ENCODE assay signal across 10 cellular contexts in the genomic region with DNA sequence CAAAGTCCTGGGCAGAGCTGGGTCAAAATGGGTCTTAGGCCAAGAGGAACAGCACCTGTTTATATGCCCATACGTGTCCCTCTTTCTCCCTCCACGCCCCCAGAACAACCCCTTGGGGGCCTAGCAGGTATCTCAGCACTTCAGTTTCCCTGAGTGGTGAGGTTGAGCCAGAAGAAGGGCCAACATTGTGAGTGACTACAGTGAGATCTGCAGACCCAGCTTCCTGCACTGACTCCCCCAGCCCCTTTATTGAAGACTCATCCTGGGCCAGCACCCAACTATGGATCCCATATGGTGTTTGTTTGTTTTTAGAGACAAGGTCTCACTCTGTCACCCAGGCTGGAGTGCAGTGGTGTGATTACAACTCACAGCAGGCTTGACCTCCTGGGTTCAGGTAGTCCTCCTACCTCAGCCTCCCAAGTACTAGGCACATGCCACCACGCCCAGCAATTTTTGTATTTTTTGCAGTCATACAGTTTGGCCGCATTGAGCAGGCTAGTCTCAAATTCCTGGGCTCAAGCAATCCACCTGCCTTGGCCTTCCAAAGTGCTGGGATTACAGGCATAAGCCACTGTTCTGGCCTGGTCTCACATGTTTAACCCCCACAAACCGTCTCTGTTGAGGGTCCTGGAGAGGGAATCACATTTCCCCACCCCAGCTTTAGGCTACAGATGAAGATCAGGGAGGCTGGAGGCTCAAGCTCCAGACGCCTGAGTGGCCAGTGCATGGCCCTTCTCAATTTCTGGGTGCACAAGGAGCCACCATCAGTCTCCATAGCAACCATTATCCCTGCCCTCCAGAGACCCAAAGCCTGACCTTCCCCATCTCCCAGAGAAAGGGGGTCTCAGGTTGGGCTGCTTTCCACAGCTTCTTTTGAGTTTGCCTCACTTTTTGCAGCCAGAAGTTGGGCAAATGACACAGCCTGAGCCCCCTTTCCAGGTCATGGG. TPM values are rescaled to one million over a fixed set of nuclear protein-coding genes. Genes with fewer than 3 reads are reported as not detected.
DNase-seq lines count a peak whose midpoint lies in the region; TF ChIP-seq lines count a peak whose summit lies in the region.
"Had no signal": no experiment of that assay in that cellular context is flagged by ENCODE, and none has a peak within 500 bp of the region (broad histone marks: within the 10 kb centered on the region; RNA-seq: fewer than 3 reads in every experiment).

No MANE protein-coding gene starts in this region.

- H3K4me3 ChIP-seq in iPS-20b (ENCODE audit: low read length) (peak overlapping the region; percentile 87), sigmoid colon (no peak overlapping the region)

- DNase-seq in T-helper 2 cell treated with Interferon-gamma antibody and Interleukin-4, amounts not matched to agents 5 μg/mL and 100 μg/mL, for 36 hours (ENCODE audit: low spot score), result no peak
- DNase-seq in T-helper 2 cell (no peak), RWPE1 (ENCODE audit: low spot score) (no peak), sigmoid colon (peak; percentile 42), GM19240 (ENCODE audit: insufficient read length, low spot score) (no peak), NCI-H1436 (lab: John Stamatoyannopoulos, UW) (no peak), amniotic stem cell (lab: John Stamatoyannopoulos, UW) (no peak)
- DNase-seq: effector memory CD4-positive, alpha-beta T cell; NCI-H1417 treated with DMSO at 0.1 percent for 48 hours had no signal

- H3K4me1 ChIP-seq in iPS-20b (ENCODE audit: insufficient read depth, low read length) (peaks cover 20% of the 10 kb centered on the region; the same call in 1 of the 2 replicates), sigmoid colon (peaks cover 0 to 38% (median 32%) of the 10 kb centered on the region in 4 donors)

- peaks cover 24% of the 10 kb centered on the region for H3K27me3 ChIP-seq in iPS-20b (ENCODE audit: insufficient read depth, low read length)
- peaks cover 15 to 34% (median 20%) of the 10 kb centered on the region in 3 donors for H3K27me3 ChIP-seq in sigmoid colon

- H3K9me3 ChIP-seq in iPS-20b (ENCODE audit: insufficient read depth, low read depth, low read length) (no peaks in the 10 kb centered on the region), sigmoid colon (no peaks in the 10 kb centered on the region)

- H3K27me3 Mint-ChIP-seq in T-helper 2 cell treated with Interferon-gamma antibody and Interleukin-4, amounts not matched to agents 5 μg/mL and 100 μg/mL, for 36 hours (ENCODE audit: low read depth), result peaks cover 27% of the 10 kb centered on the region

- peaks cover 6% of the 10 kb centered on the region for H3K36me3 Mint-ChIP-seq in T-helper 2 cell treated with Interferon-gamma antibody and Interleukin-4, amounts not matched to agents 5 μg/mL and 100 μg/mL, for 36 hours (ENCODE audit: low read depth)

- WGBS in sigmoid colon, 2 donors, result 84 to 91% methylated on average over 6 of the region's 6 CpGs

- H3K36me3 ChIP-seq in iPS-20b (ENCODE audit: insufficient read depth, low read depth, low read length), result peaks cover 21% of the 10 kb centered on the region
- H3K36me3 ChIP-seq in sigmoid colon, result peaks cover 0 to 2% (median 0%) of the 10 kb centered on the region in 4 donors

- peaks cover 26% of the 10 kb centered on the region for H3K4me1 Mint-ChIP-seq in T-helper 2 cell treated with Interferon-gamma antibody and Interleukin-4, amounts not matched to agents 5 μg/mL and 100 μg/mL, for 36 hours (ENCODE audit: low read depth)

- TF ChIP-seq EP300 in sigmoid colon (IDR thresholded peaks at IDR 0.05), result no peak

- no peak for TF ChIP-seq CTCF in RWPE1 (conservative IDR thresholded peaks at IDR 0.05; ENCODE audit: low read depth)
- no peak for TF ChIP-seq CTCF in sigmoid colon (IDR thresholded peaks at IDR 0.05)

- POLR2A ChIA-PET in RWPE1 (lab: Yijun Ruan, JAX; ENCODE audit: low non-redundant PET), result interaction anchor here (0.8 kb wide), 1 partner anchor 74 kb away, joined by 3 read pairs; no protein-coding TSS in a partner anchor

- H3K9me3 Mint-ChIP-seq in T-helper 2 cell treated with Interferon-gamma antibody and Interleukin-4, amounts not matched to agents 5 μg/mL and 100 μg/mL, for 36 hours, result no peaks in the 10 kb centered on the region

- H3K4me3 Mint-ChIP-seq in T-helper 2 cell treated with Interferon-gamma antibody and Interleukin-4, amounts not matched to agents 5 μg/mL and 100 μg/mL, for 36 hours, result peak overlapping the region; percentile 66

- CTCF ChIA-PET in RWPE1 (lab: Yijun Ruan, JAX), result no interaction called here

- H3K27ac Mint-ChIP-seq in T-helper 2 cell treated with Interferon-gamma antibody and Interleukin-4, amounts not matched to agents 5 μg/mL and 100 μg/mL, for 36 hours, result no peak overlapping the region

- intact Hi-C loops in sigmoid colon (cut with DNase I), result no loop called here

- H3K9ac ChIP-seq in iPS-20b (ENCODE audit: low read depth, low read length), result peak overlapping the region; percentile 79; the same call in 1 of the 2 replicates

- H3K27ac ChIP-seq in RWPE1 (peak overlapping the region; percentile 100), iPS-20b (ENCODE audit: low read length) (no peak overlapping the region), sigmoid colon (no peak overlapping the region)

- no peak for TF ChIP-seq POLR2A in sigmoid colon (IDR thresholded peaks at IDR 0.05)

RNA-seq across cellular contexts. Expression of gene LARGE2, which starts 1.7 kb away (rescaled TPM):
- total RNA-seq in sigmoid colon, result not detected
- 10 to 100 TPM in 1 of 3 donors, under 1 TPM in 1, not detected in 1; 0.46 to 13.6 TPM for polyA plus RNA-seq in sigmoid colon

RNA-seq across cellular contexts. Expression of gene PEX16, which starts 3.1 kb away (rescaled TPM):
- total RNA-seq in sigmoid colon, result 10 to 100 TPM; 13.8 to 28.2 (median 21.6) TPM
- 10 to 100 TPM; 30.3 to 46.3 (median 37.8) TPM for polyA plus RNA-seq in sigmoid colon

RNA-seq across cellular contexts. Expression of gene FREY1, which starts 13.7 kb away (rescaled TPM):
- 1 to 10 TPM in 2 of 4 donors, not detected in 2; 2.2 to 3.5 TPM for total RNA-seq in sigmoid colon
- polyA plus RNA-seq in sigmoid colon, result under 1 TPM in 1 of 3 donors, not detected in 2; 0.64 TPM

RNA-seq across cellular contexts. Expression of gene MAPK8IP1, which starts 35.4 kb away (rescaled TPM):
- total RNA-seq in sigmoid colon, result 10 to 100 TPM in 2 of 4 donors, 1 to 10 TPM in 2; 4.9 to 15.5 (median 8.8) TPM
- 1 to 10 TPM; 1.2 to 4.2 (median 1.8) TPM for polyA plus RNA-seq in sigmoid colon
